1 cellular context compared by ENCODE assay signal in the genomic region with DNA sequence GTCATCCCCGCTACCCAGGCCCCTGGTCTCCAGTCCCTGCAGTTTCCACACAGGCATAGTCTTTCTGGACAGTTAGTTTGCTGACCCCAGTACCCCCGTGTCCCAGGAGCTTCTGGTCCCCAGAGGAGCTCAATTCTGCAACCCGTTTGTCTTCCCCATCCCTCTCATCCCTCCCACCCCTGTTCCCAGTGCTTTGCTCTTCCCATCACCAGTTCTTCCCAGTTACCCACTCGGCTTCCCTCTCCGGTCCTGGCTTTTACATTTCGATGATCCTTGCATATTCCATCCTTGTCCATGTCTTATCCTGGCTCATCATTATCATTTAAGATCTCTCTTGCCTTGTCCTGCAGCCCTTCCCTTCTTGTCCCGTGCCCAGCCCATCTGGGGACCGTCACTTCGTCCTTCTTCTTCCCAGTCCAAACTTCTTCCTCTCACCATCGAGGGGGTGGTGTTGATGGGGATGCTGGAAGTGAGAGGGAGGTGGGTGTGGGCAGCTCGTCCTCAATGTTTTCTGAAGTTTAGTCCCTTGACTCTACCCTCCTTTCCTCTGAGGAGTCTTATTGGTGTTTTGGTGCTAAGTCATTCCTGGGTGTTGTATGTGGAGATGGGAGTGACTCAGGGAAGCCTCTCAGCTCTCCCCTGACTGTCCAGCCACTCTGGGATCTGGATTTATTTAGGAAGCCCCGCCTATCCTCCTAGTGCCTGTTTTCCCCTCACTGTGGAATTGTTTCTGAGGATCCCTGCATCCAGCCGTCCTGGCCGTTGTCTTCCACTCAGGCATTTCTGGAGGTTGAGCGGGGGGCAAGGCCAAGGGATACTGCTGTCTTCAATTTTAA.
TF ChIP-seq lines count a peak whose summit lies in the region.

No MANE protein-coding gene starts in this region.

TF ChIP-seq in K562, 482 proteins besides CTCF, POLR2A, EP300 and RAD21 (continued from another document):
- TF ChIP-seq, protein P1, sequence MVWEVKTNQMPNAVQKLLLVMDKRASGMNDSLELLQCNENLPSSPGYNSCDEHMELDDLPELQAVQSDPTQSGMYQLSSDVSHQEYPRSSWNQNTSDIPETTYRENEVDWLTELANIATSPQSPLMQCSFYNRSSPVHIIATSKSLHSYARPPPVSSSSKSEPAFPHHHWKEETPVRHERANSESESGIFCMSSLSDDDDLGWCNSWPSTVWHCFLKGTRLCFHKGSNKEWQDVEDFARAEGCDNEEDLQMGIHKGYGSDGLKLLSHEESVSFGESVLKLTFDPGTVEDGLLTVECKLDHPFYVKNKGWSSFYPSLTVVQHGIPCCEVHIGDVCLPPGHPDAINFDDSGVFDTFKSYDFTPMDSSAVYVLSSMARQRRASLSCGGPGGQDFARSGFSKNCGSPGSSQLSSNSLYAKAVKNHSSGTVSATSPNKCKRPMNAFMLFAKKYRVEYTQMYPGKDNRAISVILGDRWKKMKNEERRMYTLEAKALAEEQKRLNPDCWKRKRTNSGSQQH (CRISPR knock-in tag; IDR thresholded peaks at IDR 0.05), result no peak
- TF ChIP-seq NFE2 (IDR thresholded peaks at IDR 0.05; ENCODE audit: low read depth), result peak; percentile 60
- no peak for TF ChIP-seq EGR1 (conservative IDR thresholded peaks at IDR 0.05)
- TF ChIP-seq NBN (IDR thresholded peaks at IDR 0.05; ENCODE audit: low read depth), result no peak
- 0 out of 4 replicates have a peak, but pooled peaks of 1 of the 2 experiments have one; percentile 37 for TF ChIP-seq FOXK2 (conservative IDR thresholded peaks at IDR 0.05 in 1 of 2, IDR thresholded peaks at IDR 0.05 in 1 of 2; ENCODE audit: low read depth in 2 of 2)
- TF ChIP-seq, protein P2, sequence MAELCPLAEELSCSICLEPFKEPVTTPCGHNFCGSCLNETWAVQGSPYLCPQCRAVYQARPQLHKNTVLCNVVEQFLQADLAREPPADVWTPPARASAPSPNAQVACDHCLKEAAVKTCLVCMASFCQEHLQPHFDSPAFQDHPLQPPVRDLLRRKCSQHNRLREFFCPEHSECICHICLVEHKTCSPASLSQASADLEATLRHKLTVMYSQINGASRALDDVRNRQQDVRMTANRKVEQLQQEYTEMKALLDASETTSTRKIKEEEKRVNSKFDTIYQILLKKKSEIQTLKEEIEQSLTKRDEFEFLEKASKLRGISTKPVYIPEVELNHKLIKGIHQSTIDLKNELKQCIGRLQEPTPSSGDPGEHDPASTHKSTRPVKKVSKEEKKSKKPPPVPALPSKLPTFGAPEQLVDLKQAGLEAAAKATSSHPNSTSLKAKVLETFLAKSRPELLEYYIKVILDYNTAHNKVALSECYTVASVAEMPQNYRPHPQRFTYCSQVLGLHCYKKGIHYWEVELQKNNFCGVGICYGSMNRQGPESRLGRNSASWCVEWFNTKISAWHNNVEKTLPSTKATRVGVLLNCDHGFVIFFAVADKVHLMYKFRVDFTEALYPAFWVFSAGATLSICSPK (IDR thresholded peaks at IDR 0.05; ENCODE audit: borderline replicate concordance), result no peak
- TF ChIP-seq, protein P3, sequence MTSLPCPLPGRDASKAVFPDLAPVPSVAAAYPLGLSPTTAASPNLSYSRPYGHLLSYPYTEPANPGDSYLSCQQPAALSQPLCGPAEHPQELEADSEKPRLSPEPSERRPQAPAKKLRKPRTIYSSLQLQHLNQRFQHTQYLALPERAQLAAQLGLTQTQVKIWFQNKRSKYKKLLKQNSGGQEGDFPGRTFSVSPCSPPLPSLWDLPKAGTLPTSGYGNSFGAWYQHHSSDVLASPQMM (CRISPR knock-in tag; IDR thresholded peaks at IDR 0.05), result no peak
- TF ChIP-seq SRF (CRISPR knock-in tag; IDR thresholded peaks at IDR 0.05), result no peak
- TF ChIP-seq, protein P4, sequence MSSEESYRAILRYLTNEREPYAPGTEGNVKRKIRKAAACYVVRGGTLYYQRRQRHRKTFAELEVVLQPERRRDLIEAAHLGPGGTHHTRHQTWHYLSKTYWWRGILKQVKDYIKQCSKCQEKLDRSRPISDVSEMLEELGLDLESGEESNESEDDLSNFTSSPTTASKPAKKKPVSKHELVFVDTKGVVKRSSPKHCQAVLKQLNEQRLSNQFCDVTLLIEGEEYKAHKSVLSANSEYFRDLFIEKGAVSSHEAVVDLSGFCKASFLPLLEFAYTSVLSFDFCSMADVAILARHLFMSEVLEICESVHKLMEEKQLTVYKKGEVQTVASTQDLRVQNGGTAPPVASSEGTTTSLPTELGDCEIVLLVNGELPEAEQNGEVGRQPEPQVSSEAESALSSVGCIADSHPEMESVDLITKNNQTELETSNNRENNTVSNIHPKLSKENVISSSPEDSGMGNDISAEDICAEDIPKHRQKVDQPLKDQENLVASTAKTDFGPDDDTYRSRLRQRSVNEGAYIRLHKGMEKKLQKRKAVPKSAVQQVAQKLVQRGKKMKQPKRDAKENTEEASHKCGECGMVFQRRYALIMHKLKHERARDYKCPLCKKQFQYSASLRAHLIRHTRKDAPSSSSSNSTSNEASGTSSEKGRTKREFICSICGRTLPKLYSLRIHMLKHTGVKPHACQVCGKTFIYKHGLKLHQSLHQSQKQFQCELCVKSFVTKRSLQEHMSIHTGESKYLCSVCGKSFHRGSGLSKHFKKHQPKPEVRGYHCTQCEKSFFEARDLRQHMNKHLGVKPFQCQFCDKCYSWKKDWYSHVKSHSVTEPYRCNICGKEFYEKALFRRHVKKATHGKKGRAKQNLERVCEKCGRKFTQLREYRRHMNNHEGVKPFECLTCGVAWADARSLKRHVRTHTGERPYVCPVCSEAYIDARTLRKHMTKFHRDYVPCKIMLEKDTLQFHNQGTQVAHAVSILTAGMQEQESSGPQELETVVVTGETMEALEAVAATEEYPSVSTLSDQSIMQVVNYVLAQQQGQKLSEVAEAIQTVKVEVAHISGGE (CRISPR knock-in tag; IDR thresholded peaks at IDR 0.05), result no peak
- 0 out of 2 replicates have a peak, but pooled peaks have one; percentile 46 for TF ChIP-seq LCOR (CRISPR knock-in tag; IDR thresholded peaks at IDR 0.05)
- no peak for TF ChIP-seq TBL1XR1 (IDR thresholded peaks at IDR 0.05; ENCODE audit: low read length in 2 of 2)
- no peak for TF ChIP-seq SMARCE1 (IDR thresholded peaks at IDR 0.05)
